ENCODE assay signal across 7 cellular contexts in the genomic region with DNA sequence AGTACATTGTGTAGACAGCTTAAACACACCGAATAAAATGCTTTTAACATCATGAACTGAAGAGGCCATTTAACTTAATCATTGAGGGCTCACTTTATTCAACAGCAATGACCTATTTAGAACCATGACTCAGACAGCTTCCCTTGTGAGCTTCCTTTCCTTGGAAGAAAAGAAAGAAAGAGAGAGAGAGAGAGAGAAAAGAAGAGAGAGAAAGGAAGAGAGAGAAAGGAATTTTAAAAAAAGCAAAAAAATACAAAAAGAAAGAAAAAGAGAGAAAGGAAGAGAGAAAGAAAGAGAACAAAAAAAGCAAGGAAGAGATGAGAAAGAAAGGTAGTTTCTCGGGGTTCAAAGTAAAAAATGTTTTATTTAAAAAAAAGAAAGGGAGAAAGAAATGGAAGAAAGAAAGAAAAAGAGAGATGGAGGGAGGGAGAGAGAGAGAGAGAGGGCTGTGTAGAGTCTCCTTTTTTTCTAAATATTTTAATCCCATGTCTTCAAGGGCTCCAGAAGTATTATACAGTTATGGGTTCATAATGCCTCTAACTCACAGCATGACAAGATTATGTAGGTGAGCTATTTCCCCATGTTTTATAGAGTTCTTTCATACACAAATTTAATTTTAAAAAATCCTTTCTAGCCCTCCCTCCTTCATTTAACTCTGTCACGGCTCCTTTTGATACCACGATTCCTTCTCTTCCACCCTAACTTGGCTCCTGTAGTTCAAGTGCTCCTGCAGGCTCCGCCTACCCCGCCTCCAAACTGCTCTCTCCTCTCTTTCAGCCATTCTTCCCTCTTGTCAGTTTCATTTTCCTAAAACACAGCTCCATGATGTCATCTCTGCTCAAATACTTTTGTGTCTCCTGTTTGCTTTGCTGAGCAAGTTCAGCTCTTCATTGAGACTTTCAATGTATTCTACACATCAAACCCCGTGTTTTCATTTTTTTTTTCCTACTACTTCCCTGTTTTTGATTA.
A peak's percentile ranks its signal among the peaks of the same experiment; 100 is the strongest.
DNase-seq lines count a peak whose midpoint lies in the region; ATAC-seq and TF ChIP-seq lines count a peak whose summit lies in the region.

No MANE protein-coding gene starts in this region.

- CTCF ChIA-PET in SK-N-SH (lab: Yijun Ruan, JAX) (interaction anchor here (0.6 to 1.6 kb wide), 2 partner anchors 10 to 94 kb away, joined by 3 to 5 read pairs; no protein-coding TSS in a partner anchor), T-cell (lab: Charles Lee) (interaction anchor here (0.6 kb wide), 2 partner anchors 174 to 221 kb away, joined by 3 to 8 read pairs; no protein-coding TSS in a partner anchor)

- peaks cover 29 to 34% (median 33%) of the 10 kb centered on the region in 3 donors for H3K4me1 Mint-ChIP-seq in T-cell

- H3K27ac ChIP-seq in SK-N-SH (ENCODE audit: low read depth in 2 of 2, low read length in 1 of 2): peak overlapping the region in 1 of 2 experiments; percentile 79; a peak in 2 of 4 replicates

- H3K9me3 Mint-ChIP-seq in T-cell: peaks cover 0 to 3% (median 0%) of the 10 kb centered on the region in 3 donors

- H3K27ac Mint-ChIP-seq in T-cell: no peak overlapping the region

- no peaks in the 10 kb centered on the region for H3K9me2 ChIP-seq in SK-N-SH

- no peaks in the 10 kb centered on the region for H3K27me3 ChIP-seq in SK-N-SH (ENCODE audit: insufficient read depth)

- peaks cover 15% of the 10 kb centered on the region for H3F3A ChIP-seq in SK-N-SH (replicated peaks; ENCODE audit: insufficient read depth)

- H3K36me3 Mint-ChIP-seq in T-cell: no peaks in the 10 kb centered on the region

- peak; percentile 68 for DNase-seq in HT1080 (ENCODE audit: low read depth)
- no peak for DNase-seq in SK-N-SH
- peak; percentile 46 to 92 (median 76) for DNase-seq in head of caudate nucleus
- DNase-seq in sciatic nerve (ENCODE audit: low spot score): no peak
- no peak for DNase-seq in T-cell

- ATAC-seq in sciatic nerve: peak; percentile 94
- no peak for ATAC-seq in T-cell (replicated peaks in 1 of 4)
- ATAC-seq in HG02840 (IDR thresholded peaks at IDR 0.05; ENCODE audit: low FRiP score, unreplicated experiment): no peak
- ATAC-seq in HG03135 (IDR thresholded peaks at IDR 0.05; ENCODE audit: unreplicated experiment): no peak

- POLR2A ChIA-PET in SK-N-SH (lab: Yijun Ruan, JAX) (interaction anchor here (0.6 kb wide), 1 partner anchor 184 kb away, joined by 3 read pairs; no protein-coding TSS in a partner anchor), T-cell (lab: Charles Lee) (no interaction called here)

- H3K4me1 ChIP-seq in SK-N-SH (ENCODE audit: control insufficient read depth in 1 of 2, insufficient read depth in 2 of 2, low read depth in 1 of 2, low read length in 1 of 2): peaks cover 0 to 32% of the 10 kb centered on the region in 2 experiments; a peak in 3 of 4 replicates

- no peaks in the 10 kb centered on the region for H3K9me3 ChIP-seq in SK-N-SH

- no peak overlapping the region for H3K4me3 ChIP-seq in SK-N-SH (ENCODE audit: low read depth in 2 of 2, low read length in 1 of 2)

- no peaks in the 10 kb centered on the region for H3K36me3 ChIP-seq in SK-N-SH (replicated peaks in 1 of 2; ENCODE audit: control insufficient read depth in 1 of 2, insufficient read depth in 2 of 2, low read length in 1 of 2)

- H3K79me2 ChIP-seq in SK-N-SH (ENCODE audit: insufficient read depth): no peaks in the 10 kb centered on the region

- intact Hi-C loops in head of caudate nucleus (cut with DNase I): no loop called here
- intact Hi-C loops in sciatic nerve (cut with DNase I): no loop called here

- H3K4me2 ChIP-seq in SK-N-SH: peak overlapping the region; percentile 30

- no peak; a peak in 1 of 4 replicates for TF ChIP-seq EP300 in SK-N-SH (IDR thresholded peaks at IDR 0.05; ENCODE audit: borderline replicate concordance in 1 of 2, low read depth in 1 of 2, low read length in 1 of 2)

- no peak overlapping the region for H3K4me3 Mint-ChIP-seq in T-cell

- no peaks in the 10 kb centered on the region for H3K27me3 Mint-ChIP-seq in T-cell

- no peak for TF ChIP-seq CTCF in SK-N-SH (IDR thresholded peaks at IDR 0.05)

- peak overlapping the region; percentile 72 for H2AFZ ChIP-seq in SK-N-SH (ENCODE audit: low read depth)

- no peaks in the 10 kb centered on the region for H4K20me1 ChIP-seq in SK-N-SH (ENCODE audit: insufficient read depth)

- peak overlapping the region; percentile 36; the same call in 1 of the 2 replicates for H3K9ac ChIP-seq in SK-N-SH

- WGBS in SK-N-SH (ENCODE audit: low lambda C conversion rate): 57% methylated on average over 7 of the region's 7 CpGs

- no peak for TF ChIP-seq RAD21 in SK-N-SH (IDR thresholded peaks at IDR 0.05; ENCODE audit: low read length)

TF ChIP-seq in SK-N-SH, 30 proteins besides CTCF, POLR2A, EP300 and RAD21:
- peak; percentile 57 for TF ChIP-seq JUND (IDR thresholded peaks at IDR 0.05)
- peak; percentile 34 for TF ChIP-seq TCF12 (IDR thresholded peaks at IDR 0.05)
- TF ChIP-seq MEF2A (IDR thresholded peaks at IDR 0.05; ENCODE audit: borderline replicate concordance, low read depth): no peak
- TF ChIP-seq, protein P1, sequence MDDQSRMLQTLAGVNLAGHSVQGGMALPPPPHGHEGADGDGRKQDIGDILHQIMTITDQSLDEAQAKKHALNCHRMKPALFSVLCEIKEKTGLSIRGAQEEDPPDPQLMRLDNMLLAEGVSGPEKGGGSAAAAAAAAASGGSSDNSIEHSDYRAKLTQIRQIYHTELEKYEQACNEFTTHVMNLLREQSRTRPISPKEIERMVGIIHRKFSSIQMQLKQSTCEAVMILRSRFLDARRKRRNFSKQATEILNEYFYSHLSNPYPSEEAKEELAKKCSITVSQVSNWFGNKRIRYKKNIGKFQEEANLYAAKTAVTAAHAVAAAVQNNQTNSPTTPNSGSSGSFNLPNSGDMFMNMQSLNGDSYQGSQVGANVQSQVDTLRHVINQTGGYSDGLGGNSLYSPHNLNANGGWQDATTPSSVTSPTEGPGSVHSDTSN (IDR thresholded peaks at IDR 0.05): peak; percentile 28; the same call in 1 of the 2 replicates
- TF ChIP-seq RFX5 (IDR thresholded peaks at IDR 0.05; ENCODE audit: low read length): no peak
- peak; percentile 70 for TF ChIP-seq FOSL2 (IDR thresholded peaks at IDR 0.05; ENCODE audit: borderline replicate concordance, low read depth)
- no peak for TF ChIP-seq GATA2 (CRISPR knock-in tag; IDR thresholded peaks at IDR 0.05)

Comparison
In these comparisons a context has a peak if more than half of its experiments do, and no peak if none do; other contexts are left out.
1. DNase-seq: peak in HT1080 (single experiment) and head of caudate nucleus (42 of 42); none in SK-N-SH (single experiment), sciatic nerve (single experiment) and T-cell (0 of 34).